In genomic region chr3:53196575-53197407, GRCh38 we compare ENCODE assay signal across 9 cellular contexts. TPM values are rescaled to one million over a fixed set of nuclear protein-coding genes. Genes with fewer than 3 reads are reported as not detected.
DNase-seq lines count a peak whose midpoint lies in the region; ATAC-seq and TF ChIP-seq lines count a peak whose summit lies in the region.
"Had no signal": no experiment of that assay in that cellular context is flagged by ENCODE, and none has a peak within 500 bp of the region (broad histone marks: within the 10 kb centered on the region; RNA-seq: fewer than 3 reads in every experiment).

No MANE protein-coding gene starts in this region.

- TF ChIP-seq POLR2A in gastrocnemius medialis (IDR thresholded peaks at IDR 0.05), result no peak

- H3K4me1 ChIP-seq in OCI-LY7 (ENCODE audit: insufficient read depth, low read length, poor library complexity, severe bottlenecking) (peaks cover 73% of the 10 kb centered on the region), skeletal muscle satellite cell (ENCODE audit: control insufficient read depth, insufficient read depth, low read length) (peaks cover 18% of the 10 kb centered on the region), gastrocnemius medialis (peaks cover 13% of the 10 kb centered on the region in 2 donors)

- H3K36me3 Mint-ChIP-seq in natural killer cell, result no peaks in the 10 kb centered on the region
- H3K36me3 Mint-ChIP-seq in natural killer cell treated with Interleukin-12 subunit alpha and Interleukin-12 subunit beta and Interleukin-15 and Interleukin-18, amount 100 ng/mL, for 72 hours, result no peaks in the 10 kb centered on the region

- H3K36me3 ChIP-seq in OCI-LY7 (ENCODE audit: insufficient read depth, low read length) (peaks cover 64% of the 10 kb centered on the region), skeletal muscle satellite cell (ENCODE audit: insufficient read depth, low read length) (peaks cover 5% of the 10 kb centered on the region), gastrocnemius medialis (no peaks in the 10 kb centered on the region)

- DNase-seq in natural killer cell (no peak), OCI-LY7 (ENCODE audit: low spot score) (peak; percentile 93), astrocyte of the hippocampus (ENCODE audit: low read depth, low spot score) (peak; percentile 53), gastrocnemius medialis (no peak), LoVo (ENCODE audit: low spot score) (no peak), NCI-H748 treated with DMSO at 0.1 percent for 48 hours (lab: John Stamatoyannopoulos, UW) (no peak)
- DNase-seq in natural killer cell treated with Interleukin-12 subunit alpha and Interleukin-12 subunit beta and Interleukin-15 and Interleukin-18, amount 100 ng/mL, for 72 hours (ENCODE audit: low spot score), result no peak

- H3K9ac ChIP-seq in skeletal muscle satellite cell (ENCODE audit: low read depth, low read length), result peak overlapping the region; percentile 41

- H3K27me3 ChIP-seq in skeletal muscle satellite cell (ENCODE audit: control insufficient read depth, insufficient read depth, low read length) (peaks cover 3% of the 10 kb centered on the region), gastrocnemius medialis (no peaks in the 10 kb centered on the region)
- H3K27me3 ChIP-seq: body of pancreas had no signal

- POLR2A ChIA-PET in OCI-LY7 (lab: Charles Lee), result interaction anchor here (0.8 to 2.6 kb wide), 11 partner anchors 23 to 83 kb away, joined by 3 to 15 read pairs (median 4); no protein-coding TSS in a partner anchor

- peaks cover 0 to 3% of the 10 kb centered on the region in 2 donors for H3K27me3 Mint-ChIP-seq in natural killer cell (ENCODE audit: low read depth in 2 of 2)
- no peaks in the 10 kb centered on the region for H3K27me3 Mint-ChIP-seq in natural killer cell treated with Interleukin-12 subunit alpha and Interleukin-12 subunit beta and Interleukin-15 and Interleukin-18, amount 100 ng/mL, for 72 hours

- in situ Hi-C loops in gastrocnemius medialis (cut with MboI; ENCODE audit: low sequenced_read_pairs in 4 of 4), result loop anchor here in 3 of 4 donors (5.0 kb wide), 1 partner anchor 84 kb away; no protein-coding TSS in a partner anchor

- no peaks in the 10 kb centered on the region for H3K9me2 ChIP-seq in OCI-LY7 (ENCODE audit: insufficient read depth, low read length)

- ATAC-seq in natural killer cell (peak; percentile 22 to 51 (median 40)), gastrocnemius medialis (no peak)
- ATAC-seq in natural killer cell treated with Interleukin-12 subunit alpha and Interleukin-12 subunit beta and Interleukin-15 and Interleukin-18, amount 100 ng/mL, for 72 hours, result no peak

- no peaks in the 10 kb centered on the region for H3K9me3 ChIP-seq in OCI-LY7 (ENCODE audit: low read length)
- no peaks in the 10 kb centered on the region for H3K9me3 ChIP-seq in skeletal muscle satellite cell (replicated peaks; ENCODE audit: low read length)
- no peaks in the 10 kb centered on the region for H3K9me3 ChIP-seq in gastrocnemius medialis
- H3K9me3 ChIP-seq: body of pancreas had no signal

- intact Hi-C loops in natural killer cell (cut with micrococcal nuclease) (loop anchor here (1.0 to 5.0 kb wide), 3 partner anchors 34 to 82 kb away; partner anchors contain the start of gene PRKCD), OCI-LY7 (cut with micrococcal nuclease; ENCODE audit: unreplicated experiment) (loop anchor here (1.0 kb wide), 3 partner anchors 22 to 82 kb away; no protein-coding TSS in a partner anchor), gastrocnemius medialis (cut with DNase I; ENCODE audit: low total_unique reads) (loop anchor here (1.0 kb wide), 2 partner anchors 62 to 82 kb away; no protein-coding TSS in a partner anchor)

- H2AFZ ChIP-seq in OCI-LY7 (ENCODE audit: low read length), result peak overlapping the region; percentile 56; the same call in 1 of the 2 replicates

- H3K4me3 Mint-ChIP-seq in natural killer cell, result no peak overlapping the region
- no peak overlapping the region for H3K4me3 Mint-ChIP-seq in natural killer cell treated with Interleukin-12 subunit alpha and Interleukin-12 subunit beta and Interleukin-15 and Interleukin-18, amount 100 ng/mL, for 72 hours

- no peaks in the 10 kb centered on the region for H3K9me3 Mint-ChIP-seq in natural killer cell
- H3K9me3 Mint-ChIP-seq in natural killer cell treated with Interleukin-12 subunit alpha and Interleukin-12 subunit beta and Interleukin-15 and Interleukin-18, amount 100 ng/mL, for 72 hours, result no peaks in the 10 kb centered on the region

- peak overlapping the region; percentile 71 for H3K4me3 ChIP-seq in OCI-LY7 (ENCODE audit: low read depth, low read length, poor library complexity, severe bottlenecking)
- H3K4me3 ChIP-seq in skeletal muscle satellite cell (ENCODE audit: low read length), result no peak overlapping the region
- no peak overlapping the region for H3K4me3 ChIP-seq in gastrocnemius medialis
- H3K4me3 ChIP-seq: body of pancreas had no signal

- H3K4me2 ChIP-seq in OCI-LY7 (ENCODE audit: low read length), result peak overlapping the region; percentile 63
- H3K4me2 ChIP-seq in skeletal muscle satellite cell (ENCODE audit: low read length), result peak overlapping the region; percentile 38

- BruUV-seq in OCI-LY7 (replicated peaks; lab: Mats Ljungman, UMichigan), result no TSS peak

- H3K79me2 ChIP-seq in OCI-LY7 (ENCODE audit: insufficient read depth, low read depth, low read length), result peaks cover 42% of the 10 kb centered on the region

- CTCF ChIA-PET in OCI-LY7 (lab: Charles Lee; ENCODE audit: unreplicated experiment), result interaction anchor here (0.6 to 2.1 kb wide), 16 partner anchors 16 to 87 kb away, joined by 3 to 11 read pairs (median 4); no protein-coding TSS in a partner anchor

- TF ChIP-seq CTCF in natural killer cell (IDR thresholded peaks at IDR 0.05) (no peak), OCI-LY7 (conservative IDR thresholded peaks at IDR 0.05; ENCODE audit: low read length) (peak; percentile 63), gastrocnemius medialis (IDR thresholded peaks at IDR 0.05 in 4 of 5, conservative IDR thresholded peaks at IDR 0.05 in 1 of 5) (no peak)

- peaks cover 15 to 23% of the 10 kb centered on the region in 2 donors for H3K4me1 Mint-ChIP-seq in natural killer cell
- H3K4me1 Mint-ChIP-seq in natural killer cell treated with Interleukin-12 subunit alpha and Interleukin-12 subunit beta and Interleukin-15 and Interleukin-18, amount 100 ng/mL, for 72 hours (ENCODE audit: low read depth in 2 of 2), result peaks cover 15 to 17% of the 10 kb centered on the region in 2 donors

- H4K20me1 ChIP-seq in OCI-LY7 (ENCODE audit: insufficient read depth, low read length), result no peaks in the 10 kb centered on the region

- H3K27ac Mint-ChIP-seq in natural killer cell, result no peak overlapping the region
- H3K27ac Mint-ChIP-seq in natural killer cell treated with Interleukin-12 subunit alpha and Interleukin-12 subunit beta and Interleukin-15 and Interleukin-18, amount 100 ng/mL, for 72 hours, result no peak overlapping the region

- H3K27ac ChIP-seq in OCI-LY7 (ENCODE audit: low read depth, low read length, poor library complexity, severe bottlenecking) (peak overlapping the region; percentile 92), gastrocnemius medialis (no peak overlapping the region)
- H3K27ac ChIP-seq: body of pancreas had no signal

RNA-seq across cellular contexts. Expression of gene PRKCD, which starts 35.8 kb away (rescaled TPM):
- 10 to 100 TPM; 31.7 to 60.0 (median 36.3) TPM for total RNA-seq in natural killer cell
- total RNA-seq in natural killer cell treated with Interleukin-12 subunit alpha and Interleukin-12 subunit beta and Interleukin-15 and Interleukin-18, amount 100 ng/mL, for 72 hours, result 10 to 100 TPM; 14.1 to 34.9 TPM
- 9.5 and 13.3 TPM in 2 replicates for total RNA-seq in OCI-LY7 (2014; rRNA removed; shearing (Covaris generic))
- total RNA-seq in OCI-LY7 (2022), result 91.6 and 108 TPM in 2 replicates
- 3.5 and 3.7 TPM in 2 replicates for total RNA-seq in skeletal muscle satellite cell (2012; rRNA removed)
- 1 to 10 TPM; 2.1 to 5.9 (median 3.4) TPM for total RNA-seq in gastrocnemius medialis

RNA-seq across cellular contexts. Expression of gene TKT, which starts 59.0 kb away (rescaled TPM):
- total RNA-seq in natural killer cell (100 to 1,000 TPM in 2 of 3 donors, 10 to 100 TPM in 1; 82.9 to 126 (median 107) TPM), OCI-LY7 (2022) (386 and 415 TPM in 2 replicates), gastrocnemius medialis (10 to 100 TPM; 18.5 to 41.3 (median 23.8) TPM)
- total RNA-seq in natural killer cell treated with Interleukin-12 subunit alpha and Interleukin-12 subunit beta and Interleukin-15 and Interleukin-18, amount 100 ng/mL, for 72 hours, result 100 to 1,000 TPM; 171 to 339 TPM
- 248 and 325 TPM in 2 replicates for total RNA-seq in OCI-LY7 (2014; rRNA removed; shearing (Covaris generic))
- total RNA-seq in skeletal muscle satellite cell (2012; rRNA removed), result 238 and 420 TPM in 2 replicates

Comparison
In these comparisons a context has a peak if more than half of its experiments do, and no peak if none do; other contexts are left out.
1. ATAC-seq: peak in natural killer cell (3 of 3); none in natural killer cell treated with Interleukin-12 subunit alpha and Interleukin-12 subunit beta and Interleukin-15 and Interleukin-18, amount 100 ng/mL, for 72 hours (0 of 2) and gastrocnemius medialis (0 of 2).
2. DNase-seq: peak in OCI-LY7 (single experiment) and astrocyte of the hippocampus (single experiment); none in natural killer cell (single experiment), natural killer cell treated with Interleukin-12 subunit alpha and Interleukin-12 subunit beta and Interleukin-15 and Interleukin-18, amount 100 ng/mL, for 72 hours (single experiment), gastrocnemius medialis (0 of 2), LoVo (single experiment) and NCI-H748 treated with DMSO at 0.1 percent for 48 hours (single experiment).